ENCODE assay signal across 7 cellular contexts in the genomic region with DNA sequence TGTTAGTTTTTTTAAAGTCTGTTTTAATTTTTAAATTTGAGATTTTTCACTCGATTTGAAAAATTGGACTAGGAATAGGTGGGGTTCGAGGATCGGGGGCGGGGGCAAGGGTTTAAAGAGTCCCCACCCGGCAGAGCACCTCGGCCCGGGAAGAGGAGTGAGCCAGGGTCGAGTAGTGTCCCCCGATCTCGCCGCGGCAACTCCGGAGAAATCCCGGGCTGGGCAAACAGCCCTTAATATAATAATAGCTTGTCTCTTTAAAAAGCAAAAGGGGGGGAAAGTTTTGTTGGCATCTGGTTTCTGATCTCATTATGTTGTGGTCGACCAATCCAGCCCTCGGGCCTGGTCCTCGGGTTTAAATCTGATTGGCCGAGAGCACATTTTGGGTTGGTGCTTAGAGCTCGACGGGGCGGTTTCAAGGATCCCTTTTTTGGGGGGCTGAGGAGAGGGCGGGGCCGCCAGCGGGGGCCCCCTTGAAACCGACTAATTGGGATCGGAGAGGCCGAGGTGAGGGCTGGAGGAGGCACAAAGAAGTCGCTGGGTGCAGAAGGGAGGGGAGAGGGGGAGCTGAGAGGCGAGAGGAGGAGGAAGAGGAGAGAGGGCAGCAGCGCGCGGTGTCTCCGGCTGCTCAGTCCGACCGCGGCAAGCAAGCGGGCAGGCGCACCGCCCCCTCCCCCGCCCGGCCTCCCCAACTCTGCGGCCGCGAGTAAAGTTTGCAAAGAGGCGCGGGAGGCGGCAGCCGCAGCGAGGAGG. TPM values are rescaled to one million over a fixed set of nuclear protein-coding genes. Genes with fewer than 3 reads are reported as not detected.
A peak's percentile ranks its signal among the peaks of the same experiment; 100 is the strongest.
DNase-seq lines count a peak whose midpoint lies in the region; TF ChIP-seq lines count a peak whose summit lies in the region.

Gene FZD2 (plus strand): TSS at position 631 of the 753 bp plus-strand sequence. CDS start 205 bp downstream, outside the sequence.

- H3K4me2 ChIP-seq in KMS-11 (peak within 1 kb of the TSS; percentile 62), PC-9 (peak within 1 kb of the TSS; percentile 84)

- CTCF ChIA-PET in PC-9 (lab: Charles Lee), result interaction anchor here (0.8 to 1.2 kb wide), 2 partner anchors 23 to 78 kb away, joined by 3 to 5 read pairs; no protein-coding TSS in a partner anchor

- peak within 1 kb of the TSS; percentile 26; the same call in 1 of the 2 replicates for H3K27ac ChIP-seq in KMS-11
- peak within 1 kb of the TSS; percentile 69 for H3K27ac ChIP-seq in PC-9
- peak within 1 kb of the TSS; percentile 73 to 94 (median 86) for H3K27ac ChIP-seq in tibial nerve

- peak in 1 of 2 donors; percentile 56 for TF ChIP-seq EP300 in tibial nerve (IDR thresholded peaks at IDR 0.05)

- no TSS peak for BruUV-seq in PC-9 (replicated peaks; lab: Mats Ljungman, UMichigan)

- TF ChIP-seq CTCF in GM13977 (IDR thresholded peaks at IDR 0.05; ENCODE audit: extremely low read depth, insufficient read depth, missing control alignments) (no peak), KMS-11 (conservative IDR thresholded peaks at IDR 0.05; ENCODE audit: low read depth, low read length) (no peak), PC-9 (conservative IDR thresholded peaks at IDR 0.05) (no peak), tibial nerve (IDR thresholded peaks at IDR 0.05) (peak in 1 of 5 experiments; percentile 11)

- H3K4me3 ChIP-seq in KMS-11 (IDR thresholded peaks at IDR 0.05; ENCODE audit: insufficient read depth, low read depth, low read length), result no peak within 1 kb of the TSS
- H3K4me3 ChIP-seq in PC-9, result peak within 1 kb of the TSS; percentile 70
- H3K4me3 ChIP-seq in neuron (ENCODE audit: low read length), result peak within 1 kb of the TSS; percentile 89
- peak within 1 kb of the TSS; percentile 52 to 66 (median 60) for H3K4me3 ChIP-seq in tibial nerve

- H3K9me2 ChIP-seq in PC-9 (ENCODE audit: insufficient read depth), result no peaks in the 10 kb centered on the region

- H4K20me1 ChIP-seq in KMS-11 (ENCODE audit: insufficient read depth), result no peaks in the 10 kb centered on the region
- no peaks in the 10 kb centered on the region for H4K20me1 ChIP-seq in PC-9 (ENCODE audit: insufficient read depth)

- peaks cover 4% of the 10 kb centered on the region for H3K4me1 ChIP-seq in KMS-11 (ENCODE audit: low read depth, poor library complexity, severe bottlenecking)
- peaks cover 40% of the 10 kb centered on the region for H3K4me1 ChIP-seq in PC-9 (replicated peaks; ENCODE audit: insufficient read depth)
- H3K4me1 ChIP-seq in neuron (ENCODE audit: insufficient read depth, low read length), result peaks cover 34% of the 10 kb centered on the region
- H3K4me1 ChIP-seq in tibial nerve, result peaks cover 0 to 50% (median 0%) of the 10 kb centered on the region in 4 donors

- DNase-seq in GM13977 (ENCODE audit: low spot score) (peak; percentile 94), PC-9 (peak; percentile 90 to 94), germinal center (ENCODE audit: low spot score) (peak; percentile 86), tibial nerve (ENCODE audit: low spot score in 2 of 2) (peak; percentile 86 to 93)
- DNase-seq in activated naive CD4-positive, alpha-beta T cell treated with anti-CD3 and anti-CD28 coated beads, Interleukin-2, amount 50 U/mL, for 16 hours, result peak; percentile 37

- H3K9me3 ChIP-seq in PC-9 (ENCODE audit: insufficient read depth, low read depth) (no peaks in the 10 kb centered on the region), neuron (ENCODE audit: low read length) (no peaks in the 10 kb centered on the region), tibial nerve (no peaks in the 10 kb centered on the region)

- peak within 1 kb of the TSS; percentile 23; the same call in 1 of the 2 replicates for H3K9ac ChIP-seq in KMS-11

- peaks cover 13% of the 10 kb centered on the region; the same call in 1 of the 2 replicates for H3K27me3 ChIP-seq in KMS-11 (ENCODE audit: insufficient read depth, low read depth)
- no peaks in the 10 kb centered on the region for H3K27me3 ChIP-seq in PC-9 (ENCODE audit: insufficient read depth, low read depth)
- no peaks in the 10 kb centered on the region for H3K27me3 ChIP-seq in neuron (ENCODE audit: insufficient read depth, low read length)
- peaks cover 0 to 10% of the 10 kb centered on the region in 2 donors for H3K27me3 ChIP-seq in tibial nerve

- in situ Hi-C loops in GM13977 (cut with MboI; ENCODE audit: low pct_unique_long_range_greater_than_20kb, low sequenced_read_pairs, unreplicated experiment), result no loop called here

- 0 to 1% methylated on average over 36 to 49 of the region's 49 CpGs for WGBS in tibial nerve, 2 donors

- no peaks in the 10 kb centered on the region; the same call in 1 of the 2 replicates for H3F3A ChIP-seq in PC-9 (ENCODE audit: insufficient read depth, low read depth)

- H2AFZ ChIP-seq in KMS-11 (ENCODE audit: low read depth), result peak within 1 kb of the TSS; percentile 80
- peak within 1 kb of the TSS; percentile 90 for H2AFZ ChIP-seq in PC-9
- H2AFZ ChIP-seq in neuron (ENCODE audit: low read depth, low read length), result no peak within 1 kb of the TSS

- no peaks in the 10 kb centered on the region for H3K36me3 ChIP-seq in KMS-11 (ENCODE audit: insufficient read depth)
- no peaks in the 10 kb centered on the region for H3K36me3 ChIP-seq in PC-9 (ENCODE audit: low read depth)
- H3K36me3 ChIP-seq in neuron (ENCODE audit: insufficient read depth, low read length), result peaks cover 2% of the 10 kb centered on the region
- no peaks in the 10 kb centered on the region for H3K36me3 ChIP-seq in tibial nerve

- intact Hi-C loops in PC-9 (cut with micrococcal nuclease; ENCODE audit: unreplicated experiment), result loop anchor here (1.0 to 2.0 kb wide), 2 partner anchors 21 to 24 kb away; no protein-coding TSS in a partner anchor

- peak in 1 of 2 donors; percentile 54 for TF ChIP-seq POLR2A in tibial nerve (IDR thresholded peaks at IDR 0.05)

- H3K79me2 ChIP-seq in KMS-11 (ENCODE audit: insufficient read depth, low read depth) (no peaks in the 10 kb centered on the region), PC-9 (ENCODE audit: low read depth) (peaks cover 28% of the 10 kb centered on the region)

- POLR2A ChIA-PET in PC-9 (lab: Charles Lee; ENCODE audit: unreplicated experiment), result interaction anchor here (0.6 to 1.1 kb wide), 9 partner anchors 12 to 470 kb away, joined by 3 to 9 read pairs (median 4); no protein-coding TSS in a partner anchor

RNA-seq across cellular contexts. Expression of gene FZD2, which starts in this region (rescaled TPM):
- total RNA-seq in PC-9 (2021), result 50.5 and 61.8 TPM in 2 replicates
- total RNA-seq in tibial nerve, result 10 to 100 TPM in 3 of 4 donors, 1 to 10 TPM in 1; 6.3 to 27.8 (median 16.2) TPM

Comparison
In these comparisons a context has a peak if more than half of its experiments do, and no peak if none do; other contexts are left out.
1. DNase-seq: peak in every context shown above with its lines; median percentile 94 in GM13977; 92 in PC-9; 90 in tibial nerve; 86 in germinal center; 37 in activated naive CD4-positive, alpha-beta T cell treated with anti-CD3 and anti-CD28 coated beads, Interleukin-2, amount 50 U/mL, for 16 hours.
2. H3K27ac ChIP-seq: peak in every context shown above with its lines; median percentile 86 in tibial nerve; 69 in PC-9; 26 in KMS-11.